ENCODE assay signal across 14 cellular contexts in the genomic region with DNA sequence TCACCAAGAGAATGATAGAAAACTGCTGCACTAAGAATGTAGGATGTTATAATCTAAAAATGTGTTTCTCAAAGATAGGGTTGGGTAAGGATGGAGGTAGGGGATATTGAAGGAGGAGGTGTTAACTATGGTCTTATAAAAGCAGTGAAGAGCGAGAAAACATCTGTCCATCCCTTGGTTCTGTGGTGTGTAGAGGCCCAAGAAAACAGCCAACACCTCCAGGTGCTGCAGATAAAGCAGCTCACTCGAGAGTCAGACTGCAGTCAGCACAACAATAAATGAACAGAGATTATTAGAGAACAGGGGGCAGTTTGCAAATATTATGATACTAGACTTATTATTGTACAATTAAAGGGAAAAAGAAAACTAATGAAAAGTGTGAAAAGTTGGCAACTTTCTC.
DNase-seq lines count a peak whose midpoint lies in the region; ATAC-seq and TF ChIP-seq lines count a peak whose summit lies in the region.
"Had no signal": no experiment of that assay in that cellular context is flagged by ENCODE, and none has a peak within 500 bp of the region (broad histone marks: within the 10 kb centered on the region; RNA-seq: fewer than 3 reads in every experiment).

No MANE protein-coding gene starts in this region.

- no peak overlapping the region for H3K9ac ChIP-seq in BLaER1 treated with 17β-estradiol and CSF1 and Interleukin-3, amounts not matched to agents 10 nM and 100 nM
- H3K9ac ChIP-seq in Karpas-422 (ENCODE audit: low read length): peak overlapping the region; percentile 50; the same call in 1 of the 2 replicates

- TF ChIP-seq CTCF in VCaP (conservative IDR thresholded peaks at IDR 0.05) (no peak), endothelial cell (IDR thresholded peaks at IDR 0.05; ENCODE audit: unreplicated experiment) (no peak), GM10266 (IDR thresholded peaks at IDR 0.05; ENCODE audit: control insufficient read depth, insufficient read depth, low read depth, missing control alignments) (no peak)

- H3K4me2 ChIP-seq in BLaER1 treated with 17β-estradiol and CSF1 and Interleukin-3, amounts not matched to agents 10 nM and 100 nM: peak overlapping the region in 6 of 11 experiments; percentile 1 to 72 (median 66); a peak in 10 of 22 replicates
- H3K4me2 ChIP-seq in Karpas-422 (ENCODE audit: low read depth, low read length, poor library complexity, severe bottlenecking): peak overlapping the region; percentile 65

- H3K9me2 ChIP-seq in Karpas-422 (replicated peaks; ENCODE audit: insufficient read depth, low read length): no peaks in the 10 kb centered on the region

- no peaks in the 10 kb centered on the region for H3K36me3 Mint-ChIP-seq in endothelial cell (ENCODE audit: low read depth, unreplicated experiment)

- no peak overlapping the region for H2AFZ ChIP-seq in Karpas-422 (ENCODE audit: low read length)

- peaks cover 93% of the 10 kb centered on the region for H3K79me2 ChIP-seq in Karpas-422 (ENCODE audit: low read length)

- no peak overlapping the region for H3K4me3 ChIP-seq in BLaER1 treated with 17β-estradiol and CSF1 and Interleukin-3, amounts not matched to agents 10 nM and 100 nM
- H3K4me3 ChIP-seq in Karpas-422 (ENCODE audit: low read length): no peak overlapping the region
- H3K4me3 ChIP-seq: HAP-1 had no signal

- ATAC-seq in Right ventricle myocardium superior (ENCODE audit: poor library complexity): peak; percentile 15
- ATAC-seq: CD8-positive, alpha-beta T cell had no signal

- no peaks in the 10 kb centered on the region for H3K9me3 Mint-ChIP-seq in endothelial cell (ENCODE audit: unreplicated experiment)
- H3K9me3 Mint-ChIP-seq: CD8-positive, alpha-beta T cell had no signal

- intact Hi-C loops in Right ventricle myocardium superior (cut with DNase I) (no loop called here), cardiac septum (cut with DNase I) (no loop called here)

- H3K9me3 ChIP-seq in BLaER1 treated with 17β-estradiol and CSF1 and Interleukin-3, amounts not matched to agents 10 nM and 100 nM (replicated peaks in 1 of 11): peaks cover 0 to 13% (median 0%) of the 10 kb centered on the region in 11 experiments; a peak in 2 of 22 replicates
- no peaks in the 10 kb centered on the region for H3K9me3 ChIP-seq in Karpas-422 (ENCODE audit: low read length)
- H3K9me3 ChIP-seq: HAP-1 had no signal

- H3K36me3 ChIP-seq in BLaER1 treated with 17β-estradiol and CSF1 and Interleukin-3, amounts not matched to agents 10 nM and 100 nM: peaks cover 0 to 50% (median 19%) of the 10 kb centered on the region in 11 experiments; a peak in 16 of 22 replicates
- H3K36me3 ChIP-seq in Karpas-422 (ENCODE audit: insufficient read depth, low read length): peaks cover 9% of the 10 kb centered on the region
- H3K36me3 ChIP-seq: HAP-1 had no signal

- no peak for DNase-seq in Right ventricle myocardium superior
- DNase-seq in cardiac septum (ENCODE audit: low spot score): no peak
- peak; percentile 51 for DNase-seq in Karpas-422
- no peak for DNase-seq in germinal center (ENCODE audit: low spot score)
- no peak for DNase-seq in endothelial cell (ENCODE audit: low spot score)
- DNase-seq in GM10266 (ENCODE audit: extremely low spot score): no peak
- DNase-seq: ACHN; Calu3; CD8-positive, alpha-beta T cell; DND-41; KG1 had no signal

- peaks cover 5 to 87% (median 49%) of the 10 kb centered on the region in 10 experiments; a peak in 18 of 20 replicates for H3K4me1 ChIP-seq in BLaER1 treated with 17β-estradiol and CSF1 and Interleukin-3, amounts not matched to agents 10 nM and 100 nM
- H3K4me1 ChIP-seq in Karpas-422 (ENCODE audit: low read length): peaks cover 98% of the 10 kb centered on the region
- H3K4me1 ChIP-seq: HAP-1 had no signal

- H3K4me3 Mint-ChIP-seq in endothelial cell (ENCODE audit: unreplicated experiment): no peak overlapping the region
- H3K4me3 Mint-ChIP-seq: CD8-positive, alpha-beta T cell had no signal

- peak overlapping the region in 3 of 11 experiments; percentile 2 to 74 (median 38); a peak in 3 of 22 replicates for H3K27ac ChIP-seq in BLaER1 treated with 17β-estradiol and CSF1 and Interleukin-3, amounts not matched to agents 10 nM and 100 nM
- H3K27ac ChIP-seq in Karpas-422 (ENCODE audit: low read length) (peak overlapping the region; percentile 91), VCaP (peak overlapping the region; percentile 86)

- no peak overlapping the region for H3K27ac Mint-ChIP-seq in endothelial cell (ENCODE audit: unreplicated experiment)
- H3K27ac Mint-ChIP-seq: CD8-positive, alpha-beta T cell had no signal

- peaks cover 0 to 32% (median 0%) of the 10 kb centered on the region in 11 experiments; a peak in 3 of 22 replicates for H4K20me1 ChIP-seq in BLaER1 treated with 17β-estradiol and CSF1 and Interleukin-3, amounts not matched to agents 10 nM and 100 nM
- H4K20me1 ChIP-seq in Karpas-422 (ENCODE audit: insufficient read depth, low read depth, low read length): no peaks in the 10 kb centered on the region

- no peaks in the 10 kb centered on the region for H3K27me3 ChIP-seq in BLaER1 treated with 17β-estradiol and CSF1 and Interleukin-3, amounts not matched to agents 10 nM and 100 nM
- H3K27me3 ChIP-seq in Karpas-422 (ENCODE audit: low read length): no peaks in the 10 kb centered on the region

- H3K4me1 Mint-ChIP-seq in endothelial cell (ENCODE audit: unreplicated experiment): no peaks in the 10 kb centered on the region

- no peaks in the 10 kb centered on the region for H3K27me3 Mint-ChIP-seq in endothelial cell (ENCODE audit: unreplicated experiment)
